Comparison of ENCODE assay signal across 8 cellular contexts in the genomic region with DNA sequence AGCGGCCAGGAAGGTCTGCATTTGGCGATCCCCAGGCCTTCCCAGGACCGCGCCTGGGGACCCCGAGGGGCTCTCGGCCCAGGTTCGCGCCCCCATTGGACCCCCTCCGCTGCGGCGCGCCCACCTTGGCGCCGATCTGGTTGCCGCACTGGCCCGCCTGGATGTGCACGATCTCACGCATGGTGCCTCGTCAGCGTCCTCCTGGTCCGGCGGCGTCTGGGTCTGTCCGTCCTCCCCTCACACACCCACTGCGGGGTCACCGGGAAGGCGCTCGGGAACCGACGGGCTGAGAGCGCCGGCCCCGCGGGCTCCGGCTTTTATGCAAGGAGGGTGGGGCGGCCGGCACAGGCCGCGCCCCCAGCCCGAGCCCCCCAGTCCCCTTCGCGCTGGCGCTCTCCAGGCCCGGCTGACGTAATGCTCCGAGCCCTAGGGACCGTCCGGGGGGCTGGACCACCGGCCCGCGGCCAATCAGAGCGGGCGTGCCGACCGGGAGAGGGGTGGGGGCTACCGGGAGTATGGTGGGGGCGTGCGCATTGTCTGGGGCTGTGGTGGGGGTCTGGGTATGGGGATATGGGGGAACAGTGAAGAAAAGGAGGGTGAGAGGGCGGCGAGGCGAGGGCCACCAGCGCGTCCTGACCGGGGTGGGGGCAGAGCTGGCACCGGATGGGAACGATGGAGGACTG. TPM values are rescaled to one million over a fixed set of nuclear protein-coding genes. Genes with fewer than 3 reads are reported as not detected.
A peak's percentile ranks its signal among the peaks of the same experiment; 100 is the strongest.
DNase-seq lines count a peak whose midpoint lies in the region; ATAC-seq and TF ChIP-seq lines count a peak whose summit lies in the region.

A gene (minus strand): TSS at position 291 of the 683 bp plus-strand sequence. CDS start 110 bp downstream, at position 181.

- H3K4me3 ChIP-seq in right atrium auricular region (peak within 1 kb of the TSS; percentile 20 to 51), rectal smooth muscle tissue (ENCODE audit: low read length) (peak within 1 kb of the TSS; percentile 44)

- ATAC-seq in activated T-helper 17 cell treated with anti-CD3 and anti-CD28 coated beads, Interleukin-2, amount 50 U/mL, for 72 hours (replicated peaks) = peak; percentile 18

- no peak within 1 kb of the TSS for H3K27ac Mint-ChIP-seq in activated T-helper 17 cell treated with anti-CD3 and anti-CD28 coated beads, Interleukin-2, amount 50 U/mL, for 72 hours

- no peak for TF ChIP-seq CTCF in right atrium auricular region (IDR thresholded peaks at IDR 0.05)

- H3K27me3 ChIP-seq in right atrium auricular region (peaks cover 14 to 28% of the 10 kb centered on the region in 2 donors), rectal smooth muscle tissue (ENCODE audit: control insufficient read depth, insufficient read depth, low read length) (peaks cover 43% of the 10 kb centered on the region)

- H3K36me3 ChIP-seq in right atrium auricular region = no peaks in the 10 kb centered on the region
- H3K36me3 ChIP-seq in rectal smooth muscle tissue (ENCODE audit: control insufficient read depth, insufficient read depth, low read length) = no peaks in the 10 kb centered on the region

- H3K9ac ChIP-seq in rectal smooth muscle tissue (ENCODE audit: low read length) = no peak within 1 kb of the TSS

- H3K4me1 ChIP-seq in right atrium auricular region (peaks cover 0 to 51% of the 10 kb centered on the region in 2 donors), rectal smooth muscle tissue (ENCODE audit: control insufficient read depth, insufficient read depth, low read length) (peaks cover 10% of the 10 kb centered on the region)

- DNase-seq in DMS153 (lab: John Stamatoyannopoulos, UW) = peak; percentile 72
- DNase-seq in DMS153 treated with DMSO at 0.1 percent for 48 hours (lab: John Stamatoyannopoulos, UW; ENCODE audit: unreplicated experiment) = no peak
- DNase-seq in NCI-H187 treated with DMSO at 0.1 percent for 48 hours (lab: John Stamatoyannopoulos, UW) = peak; percentile 56
- DNase-seq in right atrium auricular region (ENCODE audit: low spot score) = no peak
- DNase-seq in GM19240 (ENCODE audit: insufficient read length, low spot score) = no peak
- DNase-seq in activated CD4-positive, alpha-beta T cell treated with anti-CD3 and anti-CD28 coated beads, Interleukin-2, amount 50 U/mL, for 1 hour = no peak

- H3K9me3 ChIP-seq in right atrium auricular region = no peaks in the 10 kb centered on the region

- no peak within 1 kb of the TSS for H3K27ac ChIP-seq in right atrium auricular region
- peak within 1 kb of the TSS; percentile 24 for H3K27ac ChIP-seq in rectal smooth muscle tissue (ENCODE audit: low read depth, low read length)

- peak within 1 kb of the TSS; percentile 81 for H3K4me3 Mint-ChIP-seq in activated T-helper 17 cell treated with anti-CD3 and anti-CD28 coated beads, Interleukin-2, amount 50 U/mL, for 72 hours

- H3K4me1 Mint-ChIP-seq in activated T-helper 17 cell treated with anti-CD3 and anti-CD28 coated beads, Interleukin-2, amount 50 U/mL, for 72 hours = peaks cover 14% of the 10 kb centered on the region

- peaks cover 6% of the 10 kb centered on the region for H3K36me3 Mint-ChIP-seq in activated T-helper 17 cell treated with anti-CD3 and anti-CD28 coated beads, Interleukin-2, amount 50 U/mL, for 72 hours (ENCODE audit: low read depth)

- H3K9me3 Mint-ChIP-seq in activated T-helper 17 cell treated with anti-CD3 and anti-CD28 coated beads, Interleukin-2, amount 50 U/mL, for 72 hours = no peaks in the 10 kb centered on the region

- peaks cover 46% of the 10 kb centered on the region for H3K27me3 Mint-ChIP-seq in activated T-helper 17 cell treated with anti-CD3 and anti-CD28 coated beads, Interleukin-2, amount 50 U/mL, for 72 hours

RNA-seq across cellular contexts. Expression of the gene that starts here (rescaled TPM):
- under 1 TPM in 1 of 2 donors, not detected in 1; 0.35 TPM for total RNA-seq in activated T-helper 17 cell treated with anti-CD3 and anti-CD28 coated beads, Interleukin-2, amount 50 U/mL, for 72 hours
- 1 to 10 TPM; 2.2 to 2.4 TPM for total RNA-seq in right atrium auricular region

Comparison
In these comparisons a context has a peak if more than half of its experiments do, and no peak if none do; other contexts are left out.
1. DNase-seq: peak in DMS153 (single experiment) and NCI-H187 treated with DMSO at 0.1 percent for 48 hours (single experiment); none in DMS153 treated with DMSO at 0.1 percent for 48 hours (single experiment), right atrium auricular region (single experiment), GM19240 (single experiment) and activated CD4-positive, alpha-beta T cell treated with anti-CD3 and anti-CD28 coated beads, Interleukin-2, amount 50 U/mL, for 1 hour (single experiment).
2. Peak in ATAC-seq in activated T-helper 17 cell treated with anti-CD3 and anti-CD28 coated beads, Interleukin-2, amount 50 U/mL, for 72 hours; RNA of the gene not detected or under 1 TPM.